1 cellular context compared by ENCODE assay signal in the genomic region with DNA sequence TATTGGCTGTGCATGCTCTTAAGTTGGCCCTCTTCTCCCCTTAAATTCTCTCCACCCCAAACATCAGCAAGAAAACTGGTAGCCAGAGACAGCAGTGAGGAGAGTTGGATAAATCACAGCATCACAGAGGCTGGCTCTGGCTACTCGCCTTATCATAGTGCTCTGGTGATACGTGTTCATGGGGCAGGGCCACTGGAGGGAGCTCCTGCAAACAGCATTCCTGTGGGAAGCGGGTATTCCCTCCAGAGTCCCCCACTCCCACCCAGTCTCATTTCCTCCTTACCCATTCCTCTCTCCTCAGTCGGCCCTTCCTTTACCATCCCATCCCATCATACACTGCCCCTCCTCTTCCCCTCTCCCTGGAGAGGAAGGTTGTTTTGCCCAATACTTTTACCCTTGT.
TF ChIP-seq lines count a peak whose summit lies in the region.

No MANE protein-coding gene starts in this region.

TF ChIP-seq in HepG2, 621 proteins besides CTCF, POLR2A, EP300 and RAD21:
- TF ChIP-seq, protein P1, sequence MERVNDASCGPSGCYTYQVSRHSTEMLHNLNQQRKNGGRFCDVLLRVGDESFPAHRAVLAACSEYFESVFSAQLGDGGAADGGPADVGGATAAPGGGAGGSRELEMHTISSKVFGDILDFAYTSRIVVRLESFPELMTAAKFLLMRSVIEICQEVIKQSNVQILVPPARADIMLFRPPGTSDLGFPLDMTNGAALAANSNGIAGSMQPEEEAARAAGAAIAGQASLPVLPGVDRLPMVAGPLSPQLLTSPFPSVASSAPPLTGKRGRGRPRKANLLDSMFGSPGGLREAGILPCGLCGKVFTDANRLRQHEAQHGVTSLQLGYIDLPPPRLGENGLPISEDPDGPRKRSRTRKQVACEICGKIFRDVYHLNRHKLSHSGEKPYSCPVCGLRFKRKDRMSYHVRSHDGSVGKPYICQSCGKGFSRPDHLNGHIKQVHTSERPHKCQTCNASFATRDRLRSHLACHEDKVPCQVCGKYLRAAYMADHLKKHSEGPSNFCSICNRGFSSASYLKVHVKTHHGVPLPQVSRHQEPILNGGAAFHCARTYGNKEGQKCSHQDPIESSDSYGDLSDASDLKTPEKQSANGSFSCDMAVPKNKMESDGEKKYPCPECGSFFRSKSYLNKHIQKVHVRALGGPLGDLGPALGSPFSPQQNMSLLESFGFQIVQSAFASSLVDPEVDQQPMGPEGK (CRISPR knock-in tag; IDR thresholded peaks at IDR 0.05): no peak
- TF ChIP-seq, protein P2, sequence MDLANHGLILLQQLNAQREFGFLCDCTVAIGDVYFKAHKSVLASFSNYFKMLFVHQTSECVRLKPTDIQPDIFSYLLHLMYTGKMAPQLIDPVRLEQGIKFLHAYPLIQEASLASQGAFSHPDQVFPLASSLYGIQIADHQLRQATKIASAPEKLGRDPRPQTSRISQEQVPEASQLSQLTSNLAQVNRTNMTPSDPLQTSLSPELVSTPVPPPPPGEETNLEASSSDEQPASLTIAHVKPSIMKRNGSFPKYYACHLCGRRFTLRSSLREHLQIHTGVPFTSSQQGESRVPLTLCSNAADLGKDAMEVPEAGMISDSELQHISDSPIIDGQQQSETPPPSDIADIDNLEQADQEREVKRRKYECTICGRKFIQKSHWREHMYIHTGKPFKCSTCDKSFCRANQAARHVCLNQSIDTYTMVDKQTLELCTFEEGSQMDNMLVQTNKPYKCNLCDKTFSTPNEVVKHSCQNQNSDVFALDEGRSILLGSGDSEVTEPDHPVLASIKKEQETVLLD (CRISPR knock-in tag; IDR thresholded peaks at IDR 0.05; ENCODE audit: low read depth): no peak
